In the genomic region with DNA sequence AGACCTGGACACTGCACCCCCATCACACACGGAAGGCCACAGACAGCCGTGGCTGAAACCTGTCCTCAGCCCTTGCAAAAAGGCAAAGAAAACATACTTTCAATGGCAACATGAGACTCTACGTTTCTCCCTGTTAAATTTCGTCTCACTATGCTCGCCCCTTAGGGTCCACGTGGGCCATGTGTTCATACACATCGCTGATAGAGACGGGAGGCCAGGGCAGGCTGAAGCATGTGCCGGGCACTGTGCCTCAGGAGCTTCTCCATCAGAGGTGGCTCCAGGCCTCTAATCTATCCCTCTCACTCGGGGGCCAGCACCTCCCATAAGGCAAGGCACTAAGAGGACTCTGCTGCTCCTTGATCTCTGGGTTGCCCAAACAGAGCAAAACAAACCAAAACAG, we compare ENCODE assay signal across 27 cellular contexts. TPM values are rescaled to one million over a fixed set of nuclear protein-coding genes. Genes with fewer than 3 reads are reported as not detected.
"Had no signal": no experiment of that assay in that cellular context is flagged by ENCODE, and none has a peak within 500 bp of the region (broad histone marks: within the 10 kb centered on the region; RNA-seq: fewer than 3 reads in every experiment).

No MANE protein-coding gene starts in this region.

- H3K4me1 ChIP-seq: Peyer's patch, SJSA1 had no signal

- H3K4me2 ChIP-seq: KMS-11 had no signal

- H3K27ac Mint-ChIP-seq: activated CD8-positive, alpha-beta T cell treated with anti-CD3 and anti-CD28 coated beads, Interleukin-2, amount 10 ng/mL, durations not matched to agents 7 days and 5 days; activated naive CD4-positive, alpha-beta T cell treated with anti-CD3 and anti-CD28 coated beads, Interleukin-2, amount 50 U/mL, for 24 hours; activated T-helper 1 cell treated with anti-CD3 and anti-CD28 coated beads, Interleukin-12 subunit alpha, Interleukin-12 subunit beta, Interleukin-2, Interleukin-4 antibody, amounts not matched to agents 30 ng/mL and 10 ng/mL and 1 ng/mL, durations not matched to agents 14 hours and 24 hours and 36 hours; T-helper 1 cell treated with Interleukin-12 subunit alpha and Interleukin-12 subunit beta and Interleukin-4 antibody, amounts not matched to agents 30 μg/mL and 1 μg/mL, for 36 hours; WTC11 had no signal

- H3K4me3 Mint-ChIP-seq: activated CD8-positive, alpha-beta T cell treated with anti-CD3 and anti-CD28 coated beads, Interleukin-2, amount 10 ng/mL, durations not matched to agents 7 days and 5 days; activated naive CD4-positive, alpha-beta T cell treated with anti-CD3 and anti-CD28 coated beads, Interleukin-2, amount 50 U/mL, for 24 hours; activated T-helper 1 cell treated with anti-CD3 and anti-CD28 coated beads, Interleukin-12 subunit alpha, Interleukin-12 subunit beta, Interleukin-2, Interleukin-4 antibody, amounts not matched to agents 30 ng/mL and 10 ng/mL and 1 ng/mL, durations not matched to agents 14 hours and 24 hours and 36 hours; brain; T-helper 1 cell treated with Interleukin-12 subunit alpha and Interleukin-12 subunit beta and Interleukin-4 antibody, amounts not matched to agents 30 μg/mL and 1 μg/mL, for 36 hours; WTC11 had no signal

- FAIRE-seq: astrocyte had no signal

- H3K27me3 Mint-ChIP-seq: brain had no signal

- ATAC-seq: activated CD8-positive, alpha-beta T cell treated with anti-CD3 and anti-CD28 coated beads, Interleukin-2, amount 10 ng/mL, durations not matched to agents 7 days and 5 days; WTC11 had no signal

- H3K27ac ChIP-seq: KMS-11, Peyer's patch, SJSA1 had no signal

- H3K27me3 ChIP-seq: MG63, Peyer's patch, SJSA1 had no signal

- H3K36me3 Mint-ChIP-seq: activated naive CD4-positive, alpha-beta T cell treated with anti-CD3 and anti-CD28 coated beads, Interleukin-2, amount 50 U/mL, for 24 hours had no signal

- H3K9ac ChIP-seq: KMS-11 had no signal

- H3K9me3 ChIP-seq: MG63, Peyer's patch had no signal

- H3K4me1 Mint-ChIP-seq: activated naive CD4-positive, alpha-beta T cell treated with anti-CD3 and anti-CD28 coated beads, Interleukin-2, amount 50 U/mL, for 24 hours had no signal

- DNase-seq: activated CD4-positive, alpha-beta T cell treated with anti-CD3 and anti-CD28 coated beads for 48 hours; activated CD4-positive, alpha-beta T cell treated with anti-CD3 and anti-CD28 coated beads, Interleukin-2, amount 50 U/mL, for 4 hours; activated CD4-positive, CD25-positive, alpha-beta regulatory T cell treated with anti-CD3 and anti-CD28 coated beads, Interleukin-2, amount 50 U/mL, for 72 hours; activated CD8-positive, alpha-beta memory T cell treated with anti-CD3 and anti-CD28 coated beads, Interleukin-2, amount 50 U/mL, for 48 hours; activated CD8-positive, alpha-beta T cell treated with anti-CD3 and anti-CD28 coated beads, Interleukin-2, amount 10 ng/mL, durations not matched to agents 7 days and 5 days; activated effector memory CD4-positive, alpha-beta T cell treated with Interleukin-2 at 50 U/mL for 16 hours; activated naive CD4-positive, alpha-beta T cell; activated T-cell treated with anti-CD3 and anti-CD28 coated beads, Interleukin-2, amount 50 U/mL, for 1 hour; amniotic stem cell; MG63; MV-4-11; NCI-H1092 treated with DMSO at 0.1 percent for 48 hours; NCI-H1436; NCI-H1694 treated with DMSO at 0.1 percent for 48 hours; NCI-H2029 treated with DMSO at 0.1 percent for 48 hours; NCI-H345; NCI-H510A; SHP77 had no signal

- H3K9me3 Mint-ChIP-seq: activated naive CD4-positive, alpha-beta T cell treated with anti-CD3 and anti-CD28 coated beads, Interleukin-2, amount 50 U/mL, for 24 hours; activated T-helper 1 cell treated with anti-CD3 and anti-CD28 coated beads, Interleukin-12 subunit alpha, Interleukin-12 subunit beta, Interleukin-2, Interleukin-4 antibody, amounts not matched to agents 30 ng/mL and 10 ng/mL and 1 ng/mL, durations not matched to agents 14 hours and 24 hours and 36 hours; T-helper 1 cell treated with Interleukin-12 subunit alpha and Interleukin-12 subunit beta and Interleukin-4 antibody, amounts not matched to agents 30 μg/mL and 1 μg/mL, for 36 hours had no signal

- H3K4me3 ChIP-seq: MG63, Peyer's patch, SJSA1 had no signal

RNA-seq across cellular contexts. Expression of gene PXDC1, which starts 17.5 kb away (rescaled TPM):
- total RNA-seq: activated CD8-positive, alpha-beta T cell treated with anti-CD3 and anti-CD28 coated beads, Interleukin-2, amount 10 ng/mL, durations not matched to agents 7 days and 5 days had no signal
